13 cellular contexts compared by ENCODE assay signal in the genomic region with DNA sequence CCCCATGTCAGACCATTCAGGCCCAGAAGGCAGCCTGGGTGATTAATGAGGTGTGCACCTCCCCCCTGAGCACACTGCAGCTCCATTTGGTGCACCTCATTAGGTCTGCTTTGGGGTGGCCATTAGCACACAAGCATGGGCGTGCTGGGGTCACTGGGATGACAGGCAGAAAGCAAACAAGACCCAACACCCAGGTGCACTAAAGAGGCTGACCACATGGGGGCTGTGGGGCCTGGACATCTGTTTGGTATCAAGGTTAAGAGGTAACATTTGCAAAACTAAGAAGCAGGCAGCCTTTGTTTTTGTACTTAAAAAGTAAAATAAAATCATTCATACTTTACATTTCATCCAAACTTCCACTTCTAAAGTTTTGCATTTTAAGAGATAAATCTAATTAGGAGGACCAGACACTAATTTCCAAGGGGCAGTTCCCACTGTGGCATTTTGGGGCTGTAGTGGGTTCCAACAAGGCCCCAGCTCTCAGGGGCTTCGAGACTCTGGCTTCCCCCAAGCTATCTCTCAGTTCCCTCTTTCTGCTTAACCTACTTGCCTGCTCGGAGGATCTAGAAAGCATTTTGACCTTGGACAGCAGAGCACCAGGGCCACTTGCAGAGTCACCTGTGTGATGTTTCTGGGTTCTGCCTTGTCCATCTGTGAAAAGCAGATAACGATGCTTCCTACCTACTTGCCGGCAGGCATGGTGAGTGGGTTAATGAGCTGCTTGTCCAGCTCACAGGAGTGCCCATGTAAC.
A peak's percentile ranks its signal among the peaks of the same experiment; 100 is the strongest.
DNase-seq lines count a peak whose midpoint lies in the region; ATAC-seq and TF ChIP-seq lines count a peak whose summit lies in the region.
"Had no signal": no experiment of that assay in that cellular context is flagged by ENCODE, and none has a peak within 500 bp of the region (broad histone marks: within the 10 kb centered on the region; RNA-seq: fewer than 3 reads in every experiment).

No MANE protein-coding gene starts in this region.

- no peak for ATAC-seq in right cardiac atrium
- peak; percentile 65 for ATAC-seq in HG03432 (IDR thresholded peaks at IDR 0.05; ENCODE audit: unreplicated experiment)
- ATAC-seq in stimulated activated naive B cell treated with anti-CD40 and anti-IgM and Interleukin-4, amounts not matched to agents 10 μg/mL and 1 μg/mL and 100 μg/mL, for 72 hours (replicated peaks) = peak; percentile 49 to 67

- H3K4me1 ChIP-seq in left ventricle myocardium inferior = no peaks in the 10 kb centered on the region
- H3K4me1 ChIP-seq in right cardiac atrium (ENCODE audit: control insufficient read depth, insufficient read depth, low read length) = no peaks in the 10 kb centered on the region
- H3K4me1 ChIP-seq: tibial artery had no signal

- in situ Hi-C loops in astrocyte of the cerebellum (cut with HindIII; ENCODE audit: low sequenced_read_pairs) = no loop called here

- H3K4me1 Mint-ChIP-seq in stimulated activated naive B cell treated with anti-CD40 and anti-IgM and Interleukin-4, amounts not matched to agents 10 μg/mL and 1 μg/mL and 100 μg/mL, for 72 hours = no peaks in the 10 kb centered on the region

- no peaks in the 10 kb centered on the region for H3K9me3 ChIP-seq in left ventricle myocardium inferior (replicated peaks)
- peaks cover 3% of the 10 kb centered on the region for H3K9me3 ChIP-seq in right cardiac atrium (ENCODE audit: control insufficient read depth, low read length)
- H3K9me3 ChIP-seq: tibial artery had no signal

- H3K27me3 Mint-ChIP-seq in stimulated activated naive B cell treated with anti-CD40 and anti-IgM and Interleukin-4, amounts not matched to agents 10 μg/mL and 1 μg/mL and 100 μg/mL, for 72 hours = peaks cover 0 to 6% of the 10 kb centered on the region in 2 donors

- intact Hi-C loops in left ventricle myocardium inferior (cut with micrococcal nuclease) (no loop called here), right cardiac atrium (cut with DNase I) (no loop called here)

- TF ChIP-seq CTCF in left ventricle myocardium inferior (IDR thresholded peaks at IDR 0.05; ENCODE audit: borderline replicate concordance) (peak; percentile 32), astrocyte of the cerebellum (IDR thresholded peaks at IDR 0.05; ENCODE audit: low read depth, low read length, missing control alignments) (peak; percentile 9)

- H3K36me3 Mint-ChIP-seq in stimulated activated naive B cell treated with anti-CD40 and anti-IgM and Interleukin-4, amounts not matched to agents 10 μg/mL and 1 μg/mL and 100 μg/mL, for 72 hours = peaks cover 5 to 6% of the 10 kb centered on the region in 2 donors

- H3K4me3 ChIP-seq in left ventricle myocardium inferior = no peak overlapping the region
- no peak overlapping the region for H3K4me3 ChIP-seq in right cardiac atrium (ENCODE audit: low read length)
- no peak overlapping the region for H3K4me3 ChIP-seq in astrocyte of the cerebellum (ENCODE audit: low read depth, low read length)
- H3K4me3 ChIP-seq: tibial artery had no signal

- DNase-seq in left ventricle myocardium inferior (no peak), right cardiac atrium (no peak), astrocyte of the cerebellum (ENCODE audit: low read depth) (no peak), mesenteric fat pad (ENCODE audit: low spot score) (no peak), AG20443 (ENCODE audit: low spot score) (no peak), SIG-M5 (lab: John Stamatoyannopoulos, UW) (no peak)
- no peak for DNase-seq in stimulated activated naive B cell treated with anti-CD40 and anti-IgM and Interleukin-4, amounts not matched to agents 10 μg/mL and 1 μg/mL and 100 μg/mL, for 72 hours
- DNase-seq: EL, NCI-H146, tibial artery had no signal

- 68% methylated on average over 5 of the region's 5 CpGs for WGBS in right cardiac atrium

- H3K27me3 ChIP-seq in left ventricle myocardium inferior (ENCODE audit: low read depth) (peaks cover 11% of the 10 kb centered on the region), right cardiac atrium (ENCODE audit: control insufficient read depth, insufficient read depth) (no peaks in the 10 kb centered on the region)
- H3K27me3 ChIP-seq: tibial artery had no signal

- H3K9me3 Mint-ChIP-seq in stimulated activated naive B cell treated with anti-CD40 and anti-IgM and Interleukin-4, amounts not matched to agents 10 μg/mL and 1 μg/mL and 100 μg/mL, for 72 hours = peaks cover 8 to 10% of the 10 kb centered on the region in 2 donors
- H3K9me3 Mint-ChIP-seq: activated T-helper 1 cell treated with anti-CD3 and anti-CD28 coated beads, Interleukin-12 subunit alpha, Interleukin-12 subunit beta, Interleukin-2, Interleukin-4 antibody, amounts not matched to agents 30 ng/mL and 10 ng/mL and 1 ng/mL, durations not matched to agents 14 hours and 24 hours and 36 hours had no signal

- H3K36me3 ChIP-seq in left ventricle myocardium inferior = no peaks in the 10 kb centered on the region
- H3K36me3 ChIP-seq: tibial artery had no signal

- no peak overlapping the region for H3K27ac Mint-ChIP-seq in stimulated activated naive B cell treated with anti-CD40 and anti-IgM and Interleukin-4, amounts not matched to agents 10 μg/mL and 1 μg/mL and 100 μg/mL, for 72 hours
- H3K27ac Mint-ChIP-seq: activated T-helper 1 cell treated with anti-CD3 and anti-CD28 coated beads, Interleukin-12 subunit alpha, Interleukin-12 subunit beta, Interleukin-2, Interleukin-4 antibody, amounts not matched to agents 30 ng/mL and 10 ng/mL and 1 ng/mL, durations not matched to agents 14 hours and 24 hours and 36 hours had no signal

- H3K27ac ChIP-seq in left ventricle myocardium inferior (replicated peaks) (no peak overlapping the region), right cardiac atrium (ENCODE audit: low read length) (no peak overlapping the region)
- H3K27ac ChIP-seq: epithelial cell of prostate, tibial artery had no signal

- no peak overlapping the region for H3K4me3 Mint-ChIP-seq in stimulated activated naive B cell treated with anti-CD40 and anti-IgM and Interleukin-4, amounts not matched to agents 10 μg/mL and 1 μg/mL and 100 μg/mL, for 72 hours
- H3K4me3 Mint-ChIP-seq: activated T-helper 1 cell treated with anti-CD3 and anti-CD28 coated beads, Interleukin-12 subunit alpha, Interleukin-12 subunit beta, Interleukin-2, Interleukin-4 antibody, amounts not matched to agents 30 ng/mL and 10 ng/mL and 1 ng/mL, durations not matched to agents 14 hours and 24 hours and 36 hours had no signal

Comparison
In these comparisons a context has a peak if more than half of its experiments do, and no peak if none do; other contexts are left out.
1. ATAC-seq: peak in HG03432 (single experiment) and stimulated activated naive B cell treated with anti-CD40 and anti-IgM and Interleukin-4, amounts not matched to agents 10 μg/mL and 1 μg/mL and 100 μg/mL, for 72 hours (2 of 2); none in right cardiac atrium (0 of 2).